In genomic region chr9:18473551-18474279, GRCh38 we compare ENCODE assay signal across 8 cellular contexts. TPM values are rescaled to one million over a fixed set of nuclear protein-coding genes. Genes with fewer than 3 reads are reported as not detected.
DNase-seq lines count a peak whose midpoint lies in the region; ATAC-seq and TF ChIP-seq lines count a peak whose summit lies in the region.

Gene ADAMTSL1 (plus strand): TSS chr9:18474153. CDS start chr9:18474233, 80 bp downstream.

- POLR2A ChIA-PET in PC-9 (lab: Charles Lee; ENCODE audit: unreplicated experiment): no interaction called here

- H3K27ac ChIP-seq in Karpas-422 (ENCODE audit: low read length): peak within 1 kb of the TSS; percentile 92
- no peak within 1 kb of the TSS for H3K27ac ChIP-seq in PC-9

- no peaks in the 10 kb centered on the region for H3F3A ChIP-seq in PC-9 (ENCODE audit: insufficient read depth, low read depth)

- intact Hi-C loops in PC-9 (cut with micrococcal nuclease; ENCODE audit: unreplicated experiment): no loop called here

- no peaks in the 10 kb centered on the region for H3K27me3 ChIP-seq in Karpas-422 (ENCODE audit: low read length)
- no peaks in the 10 kb centered on the region for H3K27me3 ChIP-seq in PC-9 (ENCODE audit: insufficient read depth, low read depth)

- BruUV-seq in PC-9 (replicated peaks; lab: Mats Ljungman, UMichigan): no TSS peak

- H4K20me1 ChIP-seq in Karpas-422 (ENCODE audit: insufficient read depth, low read depth, low read length) (no peaks in the 10 kb centered on the region), PC-9 (ENCODE audit: insufficient read depth) (no peaks in the 10 kb centered on the region)

- H3K4me1 ChIP-seq in Karpas-422 (ENCODE audit: low read length): peaks cover 60% of the 10 kb centered on the region
- H3K4me1 ChIP-seq in PC-9 (replicated peaks; ENCODE audit: insufficient read depth): no peaks in the 10 kb centered on the region

- H3K36me3 ChIP-seq in Karpas-422 (ENCODE audit: insufficient read depth, low read length) (no peaks in the 10 kb centered on the region), PC-9 (ENCODE audit: low read depth) (no peaks in the 10 kb centered on the region)

- no peak for ATAC-seq in GM18868 (IDR thresholded peaks at IDR 0.05; ENCODE audit: unreplicated experiment)

- H3K4me3 ChIP-seq in Karpas-422 (ENCODE audit: low read length) (peak within 1 kb of the TSS; percentile 67), cardiac fibroblast (replicated peaks in 1 of 2; ENCODE audit: low read depth in 2 of 2, low read length in 2 of 2) (peak within 1 kb of the TSS; percentile 51 to 65), PC-9 (no peak within 1 kb of the TSS)

- H3K4me2 ChIP-seq in Karpas-422 (ENCODE audit: low read depth, low read length, poor library complexity, severe bottlenecking) (peak within 1 kb of the TSS; percentile 55), PC-9 (no peak within 1 kb of the TSS)

- CTCF ChIA-PET in PC-9 (lab: Charles Lee): no interaction called here

- no peaks in the 10 kb centered on the region for H3K9me2 ChIP-seq in Karpas-422 (replicated peaks; ENCODE audit: insufficient read depth, low read length)
- H3K9me2 ChIP-seq in PC-9 (ENCODE audit: insufficient read depth): no peaks in the 10 kb centered on the region

- H3K9me3 ChIP-seq in Karpas-422 (ENCODE audit: low read length) (0 out of 2 replicates have a peak, but pooled peaks cover 4% of the 10 kb centered on the region), PC-9 (ENCODE audit: insufficient read depth, low read depth) (no peaks in the 10 kb centered on the region)

- H3K9ac ChIP-seq in Karpas-422 (ENCODE audit: low read length): peak within 1 kb of the TSS; percentile 59

- peak; percentile 77 for DNase-seq in Karpas-422
- peak; percentile 60 to 80 for DNase-seq in cardiac fibroblast (ENCODE audit: low read depth in 2 of 2)
- DNase-seq in iPS-NIHi7 (ENCODE audit: extremely low spot score): peak; percentile 86
- peak; percentile 60 for DNase-seq in stromal cell of bone marrow (ENCODE audit: low read depth)
- no peak for DNase-seq in NCI-H2196 (lab: John Stamatoyannopoulos, UW; ENCODE audit: unreplicated experiment)
- no peak for DNase-seq in PC-9
- DNase-seq in HT-29 (ENCODE audit: low spot score): no peak

- H2AFZ ChIP-seq in Karpas-422 (ENCODE audit: low read length) (0 out of 2 replicates have a peak within 1 kb of the TSS, but pooled peaks have one; percentile 38), PC-9 (no peak within 1 kb of the TSS)

- no peaks in the 10 kb centered on the region for H3K79me2 ChIP-seq in Karpas-422 (ENCODE audit: low read length)
- H3K79me2 ChIP-seq in PC-9 (ENCODE audit: low read depth): no peaks in the 10 kb centered on the region

- TF ChIP-seq CTCF in cardiac fibroblast (IDR thresholded peaks at IDR 0.05; ENCODE audit: low read depth, low read length) (no peak), PC-9 (conservative IDR thresholded peaks at IDR 0.05) (no peak)

RNA-seq across cellular contexts. Expression of gene ADAMTSL1, which starts in this region (rescaled TPM):
- total RNA-seq in Karpas-422 (2014; rRNA removed; shearing (Covaris generic); ENCODE audit: low replicate concordance): 8.2 and 12.8 TPM in 2 replicates
- not detected in 2 replicates for total RNA-seq in PC-9 (2021)
- not detected in 2 replicates for total RNA-seq in HT-29 (2014; rRNA removed; shearing (Covaris generic))

Comparison
In these comparisons a context has a peak if more than half of its experiments do, and no peak if none do; other contexts are left out.
1. DNase-seq: peak in Karpas-422 (single experiment), cardiac fibroblast (2 of 2), iPS-NIHi7 (single experiment) and stromal cell of bone marrow (single experiment); none in NCI-H2196 (single experiment), PC-9 (0 of 2) and HT-29 (single experiment).